Comparison of ENCODE assay signal across 8 cellular contexts in genomic region chr4:163165217-163166017, GRCh38. TPM values are rescaled to one million over a fixed set of nuclear protein-coding genes. Genes with fewer than 3 reads are reported as not detected.
DNase-seq lines count a peak whose midpoint lies in the region; ATAC-seq and TF ChIP-seq lines count a peak whose summit lies in the region.

No MANE protein-coding gene starts in this region.

- POLR2A ChIA-PET in Caco-2 (lab: Charles Lee) = no interaction called here

- H3K9ac ChIP-seq in muscle layer of colon (ENCODE audit: low read length) = peak overlapping the region; percentile 76

- TF ChIP-seq CTCF in Caco-2 (IDR thresholded peaks at IDR 0.05; ENCODE audit: insufficient read depth in 1 of 2, low read depth in 1 of 2, low read length in 1 of 2, severe bottlenecking in 1 of 2, unreplicated experiment in 1 of 2) (no peak), GM13976 (IDR thresholded peaks at IDR 0.05; ENCODE audit: borderline replicate concordance, control extremely low read depth, extremely low read depth, insufficient read depth, missing control alignments) (no peak)

- H3K9me3 ChIP-seq in Caco-2 = no peaks in the 10 kb centered on the region
- no peaks in the 10 kb centered on the region for H3K9me3 ChIP-seq in muscle layer of colon (ENCODE audit: low read length)

- in situ Hi-C loops in GM13976 (cut with MboI; ENCODE audit: low sequenced_read_pairs, unreplicated experiment) = no loop called here

- CTCF ChIA-PET in Caco-2 (lab: Charles Lee) = no interaction called here

- H3K4me1 ChIP-seq in Caco-2 (no peaks in the 10 kb centered on the region), muscle layer of colon (ENCODE audit: insufficient read depth, low read length) (peaks cover 24% of the 10 kb centered on the region)

- H3K27me3 ChIP-seq in Caco-2 (replicated peaks; ENCODE audit: control insufficient read depth, insufficient read depth, low read length) = no peaks in the 10 kb centered on the region
- no peaks in the 10 kb centered on the region for H3K27me3 ChIP-seq in muscle layer of colon (ENCODE audit: control insufficient read depth in 1 of 2, insufficient read depth in 2 of 2, low read length in 2 of 2)

- peak overlapping the region; percentile 98 for H3K27ac Mint-ChIP-seq in Caco-2 (ENCODE audit: unreplicated experiment)
- H3K27ac Mint-ChIP-seq in central memory CD8-positive, alpha-beta T cell (ENCODE audit: low read depth) = peak overlapping the region; percentile 99

- BruUV-seq in Caco-2 (replicated peaks; lab: Mats Ljungman, UMichigan) = no TSS peak

- no peak overlapping the region for H3K27ac ChIP-seq in muscle layer of colon (ENCODE audit: low read depth, low read length)

- peak overlapping the region; percentile 79 for H3K4me3 ChIP-seq in Caco-2 (ENCODE audit: low read depth, low read length)
- H3K4me3 ChIP-seq in muscle layer of colon (ENCODE audit: low read depth in 1 of 2, low read length in 2 of 2) = peak overlapping the region; percentile 85 to 95

- H3K27me3 Mint-ChIP-seq in Caco-2 (ENCODE audit: insufficient read depth, unreplicated experiment) = no peaks in the 10 kb centered on the region
- H3K27me3 Mint-ChIP-seq in central memory CD8-positive, alpha-beta T cell = no peaks in the 10 kb centered on the region

- no peak for ATAC-seq in central memory CD8-positive, alpha-beta T cell (replicated peaks; ENCODE audit: extremely low read depth, poor library complexity, severe bottlenecking)
- no peak for ATAC-seq in HG02610 (IDR thresholded peaks at IDR 0.05; ENCODE audit: unreplicated experiment)

- peak overlapping the region; percentile 83 for H3K4me3 Mint-ChIP-seq in Caco-2 (ENCODE audit: unreplicated experiment)
- peak overlapping the region; percentile 93 for H3K4me3 Mint-ChIP-seq in central memory CD8-positive, alpha-beta T cell

- no peaks in the 10 kb centered on the region for H3K36me3 ChIP-seq in Caco-2 (ENCODE audit: control insufficient read depth, insufficient read depth, low read length)
- peaks cover 6% of the 10 kb centered on the region for H3K36me3 ChIP-seq in muscle layer of colon (ENCODE audit: insufficient read depth, low read length)

- intact Hi-C loops in Caco-2 (cut with micrococcal nuclease; ENCODE audit: unreplicated experiment) = loop anchor here (1.0 to 5.0 kb wide), 3 partner anchors 118 to 327 kb away; partner anchors contain the start of genes NPY1R and TMA16

- H3K36me3 Mint-ChIP-seq in Caco-2 (ENCODE audit: insufficient read depth, unreplicated experiment) = peaks cover 16% of the 10 kb centered on the region
- peaks cover 28% of the 10 kb centered on the region for H3K36me3 Mint-ChIP-seq in central memory CD8-positive, alpha-beta T cell (ENCODE audit: insufficient read depth)

- DNase-seq in Caco-2 = no peak
- DNase-seq in Kasumi-1 (lab: John Stamatoyannopoulos, UW) = peak; percentile 34 to 35
- no peak for DNase-seq in central memory CD8-positive, alpha-beta T cell (ENCODE audit: low spot score in 2 of 2)
- DNase-seq in GM13976 (ENCODE audit: low spot score) = no peak
- no peak for DNase-seq in NCI-H2171 (lab: John Stamatoyannopoulos, UW)
- DNase-seq in AG08395 (ENCODE audit: low spot score) = no peak

- H3K4me1 Mint-ChIP-seq in Caco-2 (ENCODE audit: low read depth, unreplicated experiment) = peaks cover 21% of the 10 kb centered on the region
- H3K4me1 Mint-ChIP-seq in central memory CD8-positive, alpha-beta T cell = peaks cover 37% of the 10 kb centered on the region

- no peaks in the 10 kb centered on the region for H3K9me3 Mint-ChIP-seq in Caco-2 (ENCODE audit: unreplicated experiment)
- no peaks in the 10 kb centered on the region for H3K9me3 Mint-ChIP-seq in central memory CD8-positive, alpha-beta T cell

RNA-seq across cellular contexts. Expression of gene NAF1, which starts 1.3 kb away (rescaled TPM):
- total RNA-seq in Caco-2 (2022) = 22.4 and 24.1 TPM in 2 replicates

Comparison
In these comparisons a context has a peak if more than half of its experiments do, and no peak if none do; other contexts are left out.
1. DNase-seq: peak in Kasumi-1 (2 of 2); none in Caco-2 (0 of 2), central memory CD8-positive, alpha-beta T cell (0 of 2), GM13976 (single experiment), NCI-H2171 (single experiment) and AG08395 (single experiment).